Comparison of ENCODE assay signal across 10 cellular contexts in genomic region chr20:25318471-25319240, GRCh38.
DNase-seq lines count a peak whose midpoint lies in the region; ATAC-seq and TF ChIP-seq lines count a peak whose summit lies in the region.
"Had no signal": no experiment of that assay in that cellular context is flagged by ENCODE, and none has a peak within 500 bp of the region (broad histone marks: within the 10 kb centered on the region; RNA-seq: fewer than 3 reads in every experiment).

No MANE protein-coding gene starts in this region.

- H3K27me3 Mint-ChIP-seq in stimulated activated naive CD8-positive, alpha-beta T cell treated with anti-CD3 and anti-CD28 coated beads, Interleukin-15, amount 100 ng/mL, for 72 hours = no peaks in the 10 kb centered on the region

- peak; percentile 72 for DNase-seq in Ammon's horn (ENCODE audit: low spot score)
- DNase-seq in GM19240 (ENCODE audit: insufficient read length, low spot score) = peak; percentile 84
- no peak for DNase-seq in colonic mucosa
- peak; percentile 57 for DNase-seq in upper lobe of right lung
- no peak for DNase-seq in stimulated activated naive CD8-positive, alpha-beta T cell treated with anti-CD3 and anti-CD28 coated beads, Interleukin-15, amount 100 ng/mL, for 72 hours
- DNase-seq in HuH-7.5 (ENCODE audit: low spot score) = no peak
- DNase-seq in BE2C = no peak

- H3K4me3 Mint-ChIP-seq in stimulated activated naive CD8-positive, alpha-beta T cell treated with anti-CD3 and anti-CD28 coated beads, Interleukin-15, amount 100 ng/mL, for 72 hours = no peak overlapping the region
- H3K4me3 Mint-ChIP-seq: T-helper 1 cell treated with Interleukin-12 subunit alpha and Interleukin-12 subunit beta and Interleukin-4 antibody, amounts not matched to agents 30 μg/mL and 1 μg/mL, for 36 hours had no signal

- ATAC-seq in HG03135 (IDR thresholded peaks at IDR 0.05; ENCODE audit: unreplicated experiment) (peak; percentile 85), upper lobe of right lung (peak; percentile 73)
- no peak for ATAC-seq in stimulated activated naive CD8-positive, alpha-beta T cell treated with anti-CD3 and anti-CD28 coated beads, Interleukin-15, amount 100 ng/mL, for 72 hours

- intact Hi-C loops in colonic mucosa (cut with DNase I) (no loop called here), upper lobe of right lung (cut with DNase I) (no loop called here)

- no peak overlapping the region for H3K9ac ChIP-seq in colonic mucosa (ENCODE audit: low read depth in 2 of 2, low read length in 2 of 2)

- no peak for TF ChIP-seq CTCF in colonic mucosa (IDR thresholded peaks at IDR 0.05)
- TF ChIP-seq CTCF in upper lobe of right lung (IDR thresholded peaks at IDR 0.05) = no peak
- TF ChIP-seq CTCF in BE2C (IDR thresholded peaks at IDR 0.05; ENCODE audit: low read depth, low read length) = no peak

- no peaks in the 10 kb centered on the region for H3K9me3 ChIP-seq in colonic mucosa
- H3K9me3 ChIP-seq in upper lobe of right lung = no peaks in the 10 kb centered on the region
- no peaks in the 10 kb centered on the region for H3K9me3 ChIP-seq in BE2C
- H3K9me3 ChIP-seq: Caco-2 had no signal

- H3K4me1 ChIP-seq in colonic mucosa (peaks cover 4% of the 10 kb centered on the region), upper lobe of right lung (peaks cover 3% of the 10 kb centered on the region), BE2C (peaks cover 3% of the 10 kb centered on the region; the same call in 1 of the 2 replicates)
- H3K4me1 ChIP-seq: Caco-2 had no signal

- H3K36me3 ChIP-seq in colonic mucosa (no peaks in the 10 kb centered on the region), upper lobe of right lung (peaks cover 11% of the 10 kb centered on the region), BE2C (peaks cover 31% of the 10 kb centered on the region)

- no peak overlapping the region for H3K4me3 ChIP-seq in colonic mucosa
- H3K4me3 ChIP-seq in upper lobe of right lung = no peak overlapping the region
- no peak overlapping the region for H3K4me3 ChIP-seq in BE2C (ENCODE audit: low read depth, low read length)

- H3K9me3 Mint-ChIP-seq in stimulated activated naive CD8-positive, alpha-beta T cell treated with anti-CD3 and anti-CD28 coated beads, Interleukin-15, amount 100 ng/mL, for 72 hours = no peaks in the 10 kb centered on the region
- H3K9me3 Mint-ChIP-seq: T-helper 1 cell treated with Interleukin-12 subunit alpha and Interleukin-12 subunit beta and Interleukin-4 antibody, amounts not matched to agents 30 μg/mL and 1 μg/mL, for 36 hours had no signal

- no peak overlapping the region for H3K27ac Mint-ChIP-seq in stimulated activated naive CD8-positive, alpha-beta T cell treated with anti-CD3 and anti-CD28 coated beads, Interleukin-15, amount 100 ng/mL, for 72 hours
- H3K27ac Mint-ChIP-seq: T-helper 1 cell treated with Interleukin-12 subunit alpha and Interleukin-12 subunit beta and Interleukin-4 antibody, amounts not matched to agents 30 μg/mL and 1 μg/mL, for 36 hours had no signal

- H3K27me3 ChIP-seq in colonic mucosa = no peaks in the 10 kb centered on the region
- no peaks in the 10 kb centered on the region for H3K27me3 ChIP-seq in upper lobe of right lung
- no peaks in the 10 kb centered on the region for H3K27me3 ChIP-seq in BE2C

- peaks cover 24% of the 10 kb centered on the region for H3K4me1 Mint-ChIP-seq in stimulated activated naive CD8-positive, alpha-beta T cell treated with anti-CD3 and anti-CD28 coated beads, Interleukin-15, amount 100 ng/mL, for 72 hours

- H3K27ac ChIP-seq in colonic mucosa (peak overlapping the region; percentile 36), upper lobe of right lung (peak overlapping the region; percentile 65)

Comparison
In these comparisons a context has a peak if more than half of its experiments do, and no peak if none do; other contexts are left out.
1. DNase-seq: peak in Ammon's horn (single experiment), GM19240 (single experiment) and upper lobe of right lung (single experiment); none in colonic mucosa (single experiment), stimulated activated naive CD8-positive, alpha-beta T cell treated with anti-CD3 and anti-CD28 coated beads, Interleukin-15, amount 100 ng/mL, for 72 hours (0 of 2), HuH-7.5 (single experiment) and BE2C (single experiment).